ENCODE assay signal across 28 cellular contexts in the genomic region with DNA sequence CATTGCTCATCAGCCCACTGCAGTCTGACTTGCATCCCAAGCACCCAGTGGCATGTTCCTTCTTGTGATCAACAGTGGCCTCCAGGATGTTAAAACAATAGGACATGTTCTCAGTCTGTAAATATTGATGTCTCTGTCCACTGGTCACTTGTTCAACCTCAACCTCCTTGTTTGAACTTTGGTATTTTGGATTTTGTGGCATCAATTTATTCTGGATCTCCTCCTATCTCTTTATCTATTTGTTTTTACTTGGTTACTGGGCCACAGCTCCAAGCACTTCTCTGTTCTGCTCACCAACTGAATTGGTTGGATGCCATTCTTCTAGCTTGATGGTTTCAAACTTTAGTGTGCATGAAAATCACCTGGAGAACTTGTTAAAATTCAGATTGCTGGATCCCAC.
"Had no signal": no experiment of that assay in that cellular context is flagged by ENCODE, and none has a peak within 500 bp of the region (broad histone marks: within the 10 kb centered on the region; RNA-seq: fewer than 3 reads in every experiment).

No MANE protein-coding gene starts in this region.

- ATAC-seq: activated CD4-positive, alpha-beta T cell treated with anti-CD3 and anti-CD28 coated beads for 36 hours; activated CD8-positive, alpha-beta memory T cell treated with anti-CD3 and anti-CD28 coated beads, Interleukin-2, amount 10 ng/mL, durations not matched to agents 7 days and 5 days; activated CD8-positive, alpha-beta T cell treated with anti-CD3 and anti-CD28 coated beads, Interleukin-2, amount 10 ng/mL, durations not matched to agents 7 days and 5 days; activated naive CD8-positive, alpha-beta T cell treated with anti-CD3 and anti-CD28 coated beads, Interleukin-2, amount 50 U/mL, for 24 hours had no signal

- H3K27ac ChIP-seq: ascending aorta, VCaP had no signal

- H3K4me1 ChIP-seq: ascending aorta had no signal

- H3K27me3 ChIP-seq: ascending aorta had no signal

- DNase-seq: activated B cell treated with CpG ODN at 0.5 μM for 24 hours; activated CD4-positive, alpha-beta memory T cell treated with anti-CD3 and anti-CD28 coated beads, Interleukin-2, amount 10 ng/mL, durations not matched to agents 7 days and 5 days; activated CD4-positive, alpha-beta T cell treated with anti-CD3 and anti-CD28 coated beads for 1 hour; activated CD4-positive, alpha-beta T cell treated with anti-CD3 and anti-CD28 coated beads for 36 hours; activated CD4-positive, alpha-beta T cell treated with anti-CD3 and anti-CD28 coated beads for 48 hours; activated CD4-positive, alpha-beta T cell treated with anti-CD3 and anti-CD28 coated beads, Interleukin-2, amount 10 ng/mL, durations not matched to agents 7 days and 5 days; activated CD4-positive, alpha-beta T cell treated with anti-CD3 and anti-CD28 coated beads, Interleukin-2, amount 50 U/mL, for 48 hours; activated CD8-positive, alpha-beta memory T cell treated with anti-CD3 and anti-CD28 coated beads for 24 hours; activated CD8-positive, alpha-beta memory T cell treated with anti-CD3 and anti-CD28 coated beads, Interleukin-2, amount 10 ng/mL, durations not matched to agents 7 days and 5 days; activated CD8-positive, alpha-beta memory T cell treated with anti-CD3 and anti-CD28 coated beads, Interleukin-2, amount 50 U/mL, for 48 hours; activated CD8-positive, alpha-beta T cell treated with anti-CD3 and anti-CD28 coated beads, Interleukin-2, amount 10 ng/mL, durations not matched to agents 7 days and 5 days; activated effector memory CD4-positive, alpha-beta T cell treated with Interleukin-2 at 50 U/mL for 16 hours; activated gamma-delta T cell; activated naive CD4-positive, alpha-beta T cell treated with anti-CD3 and anti-CD28 coated beads, Interleukin-2, amount 10 ng/mL, durations not matched to agents 7 days and 5 days; activated naive CD4-positive, alpha-beta T cell treated with Interleukin-2 at 50 U/mL for 16 hours; activated naive CD8-positive, alpha-beta T cell treated with anti-CD3 and anti-CD28 coated beads, Interleukin-2, amount 10 ng/mL, durations not matched to agents 7 days and 5 days; activated naive CD8-positive, alpha-beta T cell treated with anti-CD3 and anti-CD28 coated beads, Interleukin-2, amount 50 U/mL, for 24 hours; activated T-cell treated with anti-CD3 and anti-CD28 coated beads, Interleukin-2, amount 50 U/mL, for 24 hours; activated T-cell treated with anti-CD3 and anti-CD28 coated beads, Interleukin-2, amount 50 U/mL, for 48 hours; amygdala; anterior cingulate cortex; central memory CD4-positive, alpha-beta T cell; T-helper 1 cell; T-helper 2 cell; T-helper 9 cell had no signal

- FAIRE-seq: TTC549 had no signal

- H3K36me3 ChIP-seq: ascending aorta had no signal

- H3K9me3 ChIP-seq: ascending aorta had no signal

- H3K4me3 ChIP-seq: ascending aorta had no signal
